In the genomic region with DNA sequence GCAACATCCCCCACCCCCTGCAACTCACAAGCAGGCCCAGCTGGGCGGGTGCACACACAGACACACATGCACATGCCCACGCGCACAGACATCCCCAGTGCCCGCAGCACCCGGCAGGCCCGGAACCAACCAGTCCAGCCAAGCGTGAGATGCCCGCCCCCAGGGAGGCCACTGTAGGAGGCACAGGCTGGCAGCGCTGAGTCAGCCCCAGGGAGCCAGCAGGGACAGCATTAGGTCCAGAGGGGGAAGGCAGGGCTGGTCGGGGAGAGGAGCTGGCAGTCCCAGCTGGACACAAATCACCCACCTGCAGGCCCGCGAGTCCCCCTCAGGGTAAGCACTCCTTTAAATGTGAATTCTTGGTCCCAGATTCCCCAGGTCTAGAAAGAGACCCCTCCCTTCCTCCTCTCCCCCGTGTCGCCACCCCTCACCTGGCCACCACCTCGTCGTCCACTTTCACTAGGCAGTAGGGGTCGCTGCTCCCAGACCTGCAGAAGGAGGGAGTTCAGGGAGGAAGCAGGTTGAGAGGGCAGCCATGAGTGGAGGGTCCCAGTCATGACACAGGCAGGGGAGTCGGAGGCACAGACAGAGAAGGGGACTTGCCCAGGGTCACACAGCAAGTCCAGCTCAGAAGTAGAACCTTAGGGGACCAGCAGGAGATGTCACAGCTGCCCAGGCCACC, we compare ENCODE assay signal across 8 cellular contexts. TPM values are rescaled to one million over a fixed set of nuclear protein-coding genes. Genes with fewer than 3 reads are reported as not detected.
A peak's percentile ranks its signal among the peaks of the same experiment; 100 is the strongest.
DNase-seq lines count a peak whose midpoint lies in the region; TF ChIP-seq lines count a peak whose summit lies in the region.

No MANE protein-coding gene starts in this region.

- no peaks in the 10 kb centered on the region for H3K27me3 ChIP-seq in OCI-LY1 (ENCODE audit: insufficient read depth, low read length)

- H3K9me3 ChIP-seq in OCI-LY1 (ENCODE audit: low read length): no peaks in the 10 kb centered on the region

- peak overlapping the region; percentile 35; the same call in 1 of the 2 replicates for H3K9ac ChIP-seq in OCI-LY1 (ENCODE audit: low read length)

- POLR2A ChIA-PET in GM10248 (lab: Yijun Ruan, JAX): interaction anchor here (1.1 kb wide), 1 partner anchor 16 kb away, joined by 4 read pairs; no protein-coding TSS in a partner anchor

- no peak overlapping the region for H2AFZ ChIP-seq in OCI-LY1 (ENCODE audit: low read length)

- H3K79me2 ChIP-seq in OCI-LY1 (ENCODE audit: insufficient read depth, low read length): peaks cover 43% of the 10 kb centered on the region

- H3K4me2 ChIP-seq in OCI-LY1 (ENCODE audit: low read length): peak overlapping the region; percentile 55

- DNase-seq in GM10248 (ENCODE audit: extremely low spot score): no peak
- peak; percentile 45 for DNase-seq in epithelial cell of esophagus (ENCODE audit: low read depth)
- DNase-seq in renal cortical epithelial cell (ENCODE audit: low read depth): peak; percentile 81
- no peak for DNase-seq in AG20443 (ENCODE audit: low spot score)
- no peak for DNase-seq in activated T-cell treated with anti-CD3 and anti-CD28 coated beads, Interleukin-2, amount 50 U/mL, for 48 hours
- DNase-seq in retina: no peak
- no peak for DNase-seq in NCI-H2029 (lab: John Stamatoyannopoulos, UW)

- H3K36me3 ChIP-seq in OCI-LY1 (ENCODE audit: insufficient read depth, low read length): peaks cover 68% of the 10 kb centered on the region

- H3K4me1 ChIP-seq in OCI-LY1 (ENCODE audit: insufficient read depth, low read length, severe bottlenecking): peaks cover 67% of the 10 kb centered on the region

- CTCF ChIA-PET in GM10248 (lab: Yijun Ruan, JAX): interaction anchor here (1.0 to 6.0 kb wide), 7 partner anchors 10 to 137 kb away, joined by 3 to 41 read pairs (median 4); a partner anchor contains a TSS

- peak overlapping the region; percentile 41 for H3K4me3 ChIP-seq in OCI-LY1 (ENCODE audit: low read depth, low read length, poor library complexity, severe bottlenecking)
- no peak overlapping the region for H3K4me3 ChIP-seq in epithelial cell of esophagus (ENCODE audit: low read length)

- no peaks in the 10 kb centered on the region for H3K9me2 ChIP-seq in OCI-LY1 (ENCODE audit: low read depth, low read length)

- no peaks in the 10 kb centered on the region for H4K20me1 ChIP-seq in OCI-LY1 (ENCODE audit: insufficient read depth, low read length)

- peak; percentile 36 for TF ChIP-seq CTCF in GM10248 (IDR thresholded peaks at IDR 0.05; ENCODE audit: control extremely low read depth, extremely low read depth, low read depth, missing control alignments)
- TF ChIP-seq CTCF in OCI-LY1 (IDR thresholded peaks at IDR 0.05; ENCODE audit: low read length): peak; percentile 65
- no peak for TF ChIP-seq CTCF in epithelial cell of esophagus (IDR thresholded peaks at IDR 0.05; ENCODE audit: insufficient read depth, low read depth, low read length, missing control alignments)

- no peaks in the 10 kb centered on the region for H3F3A ChIP-seq in OCI-LY1 (ENCODE audit: insufficient read depth, low read length)

- peak overlapping the region; percentile 78 for H3K27ac ChIP-seq in OCI-LY1 (ENCODE audit: low read depth, low read length, poor library complexity, severe bottlenecking)

RNA-seq across cellular contexts. Expression of a gene that starts 5.0 kb away (rescaled TPM):
- total RNA-seq in renal cortical epithelial cell: 16.3 and 36.5 TPM in 2 replicates

RNA-seq across cellular contexts. Expression of a gene that starts 18.9 kb away (rescaled TPM):
- 0.25 TPM in 1 of 2 replicates, not detected in the other for total RNA-seq in renal cortical epithelial cell

RNA-seq across cellular contexts. Expression of a gene that starts 54.7 kb away (rescaled TPM):
- 30.9 and 32.2 TPM in 2 replicates for total RNA-seq in renal cortical epithelial cell

RNA-seq across cellular contexts. Expression of a gene that starts 54.9 kb away (rescaled TPM):
- 27.1 and 31.1 TPM in 2 replicates for total RNA-seq in renal cortical epithelial cell

Comparison
In these comparisons a context has a peak if more than half of its experiments do, and no peak if none do; other contexts are left out.
1. DNase-seq: peak in epithelial cell of esophagus (single experiment) and renal cortical epithelial cell (single experiment); none in GM10248 (single experiment), AG20443 (single experiment), activated T-cell treated with anti-CD3 and anti-CD28 coated beads, Interleukin-2, amount 50 U/mL, for 48 hours (0 of 2), retina (single experiment) and NCI-H2029 (single experiment).